ENCODE assay signal across 14 cellular contexts in the genomic region with DNA sequence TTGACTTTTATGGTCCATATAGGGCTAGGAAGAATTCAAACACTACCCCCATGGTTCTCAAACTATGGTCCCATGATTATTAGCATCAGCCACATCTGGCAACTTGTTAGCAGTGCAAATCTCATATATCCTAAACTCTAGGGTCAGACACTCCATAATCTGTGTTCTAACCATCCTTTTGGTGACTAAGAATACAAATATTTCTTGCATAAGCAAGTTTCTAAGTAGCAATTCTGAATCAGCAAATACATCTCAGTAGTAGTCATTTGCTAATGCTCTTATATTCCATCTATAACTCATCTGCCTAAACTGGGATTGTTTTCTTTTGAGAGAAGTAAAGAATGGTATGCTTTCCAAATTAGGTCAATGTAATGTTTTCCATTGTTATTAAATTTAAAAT.
DNase-seq lines count a peak whose midpoint lies in the region; ATAC-seq, FAIRE-seq and TF ChIP-seq lines count a peak whose summit lies in the region.
"Had no signal": no experiment of that assay in that cellular context is flagged by ENCODE, and none has a peak within 500 bp of the region (broad histone marks: within the 10 kb centered on the region; RNA-seq: fewer than 3 reads in every experiment).

No MANE protein-coding gene starts in this region.

- TF ChIP-seq CTCF in AG09309 (IDR thresholded peaks at IDR 0.05; ENCODE audit: control insufficient read depth, insufficient read depth, low read depth, low read length, missing control alignments) (no peak), bronchial epithelial cell (IDR thresholded peaks at IDR 0.05; ENCODE audit: insufficient read depth, low read length, severe bottlenecking) (no peak), pancreas (IDR thresholded peaks at IDR 0.05) (no peak)

- H3K9me3 ChIP-seq in pancreas = no peaks in the 10 kb centered on the region
- H3K9me3 ChIP-seq: right atrium auricular region, stomach had no signal

- FAIRE-seq in bronchial epithelial cell (lab: Jason Lieb, UNC) = no peak
- FAIRE-seq in pancreas (lab: Jason Lieb, UNC) = no peak

- H3K4me1 ChIP-seq in pancreas = no peaks in the 10 kb centered on the region
- H3K4me1 ChIP-seq: right atrium auricular region, stomach had no signal

- H3K27me3 ChIP-seq in bronchial epithelial cell (ENCODE audit: control insufficient read depth, insufficient read depth, low read length) (no peaks in the 10 kb centered on the region), pancreas (no peaks in the 10 kb centered on the region)
- H3K27me3 ChIP-seq: right atrium auricular region, stomach had no signal

- H3K36me3 ChIP-seq in bronchial epithelial cell (ENCODE audit: control insufficient read depth, insufficient read depth, low read length) = no peaks in the 10 kb centered on the region
- H3K36me3 ChIP-seq in pancreas = no peaks in the 10 kb centered on the region
- H3K36me3 ChIP-seq: right atrium auricular region, stomach had no signal

- no peak overlapping the region for H3K27ac ChIP-seq in pancreas
- H3K27ac ChIP-seq: right atrium auricular region, stomach had no signal

- H3K4me3 ChIP-seq in AG09309 (ENCODE audit: control insufficient read depth, low read depth, low read length) (no peak overlapping the region), bronchial epithelial cell (ENCODE audit: low read depth, low read length) (no peak overlapping the region), pancreas (no peak overlapping the region)
- H3K4me3 ChIP-seq: right atrium auricular region, stomach had no signal

- intact Hi-C loops in pancreas (cut with DNase I) = no loop called here

- DNase-seq in AG09309 (ENCODE audit: low read depth) (peak; percentile 34), M059J (ENCODE audit: low read depth) (peak; percentile 77), bronchial epithelial cell (ENCODE audit: low read depth) (peak; percentile 76), kidney glomerular epithelial cell (lab: John Stamatoyannopoulos, UW) (peak; percentile 7), HuH-7 (ENCODE audit: low spot score) (no peak), pancreas (no peak)
- DNase-seq: activated CD4-positive, alpha-beta T cell treated with anti-CD3 and anti-CD28 coated beads, Interleukin-2, amount 50 U/mL, for 4 hours; activated T-cell treated with anti-CD3 and anti-CD28 coated beads, Interleukin-2, amount 50 U/mL, for 24 hours; NCI-H1092; NCI-H774; stomach had no signal

- ATAC-seq in GM19452 (IDR thresholded peaks at IDR 0.05; ENCODE audit: unreplicated experiment) = no peak
- no peak for ATAC-seq in GM18858 (IDR thresholded peaks at IDR 0.05; ENCODE audit: unreplicated experiment)
- ATAC-seq in pancreas = no peak

Comparison
In these comparisons a context has a peak if more than half of its experiments do, and no peak if none do; other contexts are left out.
1. DNase-seq: peak in AG09309 (single experiment), M059J (single experiment), bronchial epithelial cell (single experiment) and kidney glomerular epithelial cell (single experiment); none in HuH-7 (single experiment) and pancreas (0 of 6).